In the genomic region with DNA sequence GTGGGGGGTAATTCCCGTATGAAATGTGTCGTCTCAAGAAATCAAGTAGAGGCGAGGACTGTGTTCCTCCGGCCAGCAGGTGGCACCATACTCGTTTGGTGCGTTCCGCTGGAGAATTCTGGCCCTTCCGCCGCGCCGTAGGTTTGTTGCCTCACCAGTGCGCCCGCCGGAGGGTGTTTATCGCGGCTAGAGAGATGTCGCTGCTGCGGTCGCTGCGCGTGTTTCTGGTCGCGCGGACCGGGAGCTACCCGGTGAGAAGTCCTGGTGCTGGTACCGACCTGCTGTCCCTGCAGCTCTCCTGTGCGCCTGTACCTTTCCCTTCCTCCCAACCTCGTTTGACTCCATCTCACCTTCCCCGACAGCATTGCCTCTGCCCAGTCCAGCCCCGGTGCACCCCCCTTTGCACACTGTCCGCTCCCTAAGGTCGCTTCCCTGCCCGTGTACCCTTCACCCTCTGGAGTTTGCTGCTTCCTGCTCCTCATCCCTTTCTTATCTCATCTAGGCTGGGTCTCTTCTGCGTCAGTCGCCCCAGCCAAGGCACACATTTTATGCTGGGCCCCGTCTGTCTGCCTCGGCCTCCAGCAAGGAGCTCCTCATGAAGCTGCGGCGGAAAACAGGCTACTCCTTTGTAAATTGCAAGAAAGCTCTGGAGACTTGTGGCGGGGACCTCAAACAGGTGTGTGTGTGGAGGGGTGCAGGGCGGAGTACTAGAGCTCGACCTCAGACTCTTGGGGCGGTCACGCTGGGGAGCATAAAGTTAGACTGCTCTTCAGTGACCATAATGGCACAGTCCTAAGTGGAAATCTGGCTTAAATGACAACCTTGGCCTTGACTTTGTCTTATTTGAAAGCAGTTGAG, we compare ENCODE assay signal across 1 cellular context.
TF ChIP-seq lines count a peak whose summit lies in the region.

A gene (plus strand): TSS at position 180 of the 858 bp plus-strand sequence. CDS start 15 bp downstream, at position 195.

TF ChIP-seq in HepG2, 621 proteins besides CTCF, POLR2A, EP300 and RAD21 (continued from another document and continues in another):
- TF ChIP-seq ZNF782 (CRISPR knock-in tag; IDR thresholded peaks at IDR 0.05; ENCODE audit: borderline replicate concordance), result peak; percentile 59; the same call in 1 of the 2 replicates
- 0 out of 2 replicates have a peak, but pooled peaks have one; percentile 63 for TF ChIP-seq ZFYVE20 (CRISPR knock-in tag; IDR thresholded peaks at IDR 0.05; ENCODE audit: borderline replicate concordance, low read depth)
- TF ChIP-seq, protein P1, sequence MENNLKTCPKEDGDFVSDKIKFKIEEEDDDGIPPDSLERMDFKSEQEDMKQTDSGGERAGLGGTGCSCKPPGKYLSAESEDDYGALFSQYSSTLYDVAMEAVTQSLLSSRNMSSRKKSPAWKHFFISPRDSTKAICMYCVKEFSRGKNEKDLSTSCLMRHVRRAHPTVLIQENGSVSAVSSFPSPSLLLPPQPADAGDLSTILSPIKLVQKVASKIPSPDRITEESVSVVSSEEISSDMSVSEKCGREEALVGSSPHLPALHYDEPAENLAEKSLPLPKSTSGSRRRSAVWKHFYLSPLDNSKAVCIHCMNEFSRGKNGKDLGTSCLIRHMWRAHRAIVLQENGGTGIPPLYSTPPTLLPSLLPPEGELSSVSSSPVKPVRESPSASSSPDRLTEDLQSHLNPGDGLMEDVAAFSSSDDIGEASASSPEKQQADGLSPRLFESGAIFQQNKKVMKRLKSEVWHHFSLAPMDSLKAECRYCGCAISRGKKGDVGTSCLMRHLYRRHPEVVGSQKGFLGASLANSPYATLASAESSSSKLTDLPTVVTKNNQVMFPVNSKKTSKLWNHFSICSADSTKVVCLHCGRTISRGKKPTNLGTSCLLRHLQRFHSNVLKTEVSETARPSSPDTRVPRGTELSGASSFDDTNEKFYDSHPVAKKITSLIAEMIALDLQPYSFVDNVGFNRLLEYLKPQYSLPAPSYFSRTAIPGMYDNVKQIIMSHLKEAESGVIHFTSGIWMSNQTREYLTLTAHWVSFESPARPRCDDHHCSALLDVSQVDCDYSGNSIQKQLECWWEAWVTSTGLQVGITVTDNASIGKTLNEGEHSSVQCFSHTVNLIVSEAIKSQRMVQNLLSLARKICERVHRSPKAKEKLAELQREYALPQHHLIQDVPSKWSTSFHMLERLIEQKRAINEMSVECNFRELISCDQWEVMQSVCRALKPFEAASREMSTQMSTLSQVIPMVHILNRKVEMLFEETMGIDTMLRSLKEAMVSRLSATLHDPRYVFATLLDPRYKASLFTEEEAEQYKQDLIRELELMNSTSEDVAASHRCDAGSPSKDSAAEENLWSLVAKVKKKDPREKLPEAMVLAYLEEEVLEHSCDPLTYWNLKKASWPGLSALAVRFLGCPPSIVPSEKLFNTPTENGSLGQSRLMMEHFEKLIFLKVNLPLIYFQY (CRISPR knock-in tag; IDR thresholded peaks at IDR 0.05; ENCODE audit: borderline replicate concordance), result 0 out of 2 replicates have a peak, but pooled peaks have one; percentile 69
- peak; percentile 64; the same call in 1 of the 2 replicates for TF ChIP-seq HCFC1 (IDR thresholded peaks at IDR 0.05; ENCODE audit: low read depth, low read length)
- no peak for TF ChIP-seq NFIC (IDR thresholded peaks at IDR 0.05; ENCODE audit: low read length)
- TF ChIP-seq RARG (CRISPR knock-in tag; IDR thresholded peaks at IDR 0.05; ENCODE audit: low read depth), result no peak
- TF ChIP-seq ZMYM3 (CRISPR knock-in tag; IDR thresholded peaks at IDR 0.05), result no peak
- TF ChIP-seq, protein P2, sequence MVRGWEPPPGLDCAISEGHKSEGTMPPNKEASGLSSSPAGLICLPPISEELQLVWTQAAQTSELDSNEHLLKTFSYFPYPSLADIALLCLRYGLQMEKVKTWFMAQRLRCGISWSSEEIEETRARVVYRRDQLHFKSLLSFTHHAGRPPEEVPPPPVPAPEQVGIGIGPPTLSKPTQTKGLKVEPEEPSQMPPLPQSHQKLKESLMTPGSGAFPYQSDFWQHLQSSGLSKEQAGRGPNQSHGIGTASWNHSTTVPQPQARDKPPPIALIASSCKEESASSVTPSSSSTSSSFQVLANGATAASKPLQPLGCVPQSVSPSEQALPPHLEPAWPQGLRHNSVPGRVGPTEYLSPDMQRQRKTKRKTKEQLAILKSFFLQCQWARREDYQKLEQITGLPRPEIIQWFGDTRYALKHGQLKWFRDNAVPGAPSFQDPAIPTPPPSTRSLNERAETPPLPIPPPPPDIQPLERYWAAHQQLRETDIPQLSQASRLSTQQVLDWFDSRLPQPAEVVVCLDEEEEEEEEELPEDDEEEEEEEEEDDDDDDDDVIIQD (CRISPR knock-in tag; IDR thresholded peaks at IDR 0.05; ENCODE audit: low read depth), result peak; percentile 69; the same call in 1 of the 2 replicates
- TF ChIP-seq MTF1 (CRISPR knock-in tag; IDR thresholded peaks at IDR 0.05), result peak; percentile 86; the same call in 1 of the 2 replicates
- TF ChIP-seq, protein P3, sequence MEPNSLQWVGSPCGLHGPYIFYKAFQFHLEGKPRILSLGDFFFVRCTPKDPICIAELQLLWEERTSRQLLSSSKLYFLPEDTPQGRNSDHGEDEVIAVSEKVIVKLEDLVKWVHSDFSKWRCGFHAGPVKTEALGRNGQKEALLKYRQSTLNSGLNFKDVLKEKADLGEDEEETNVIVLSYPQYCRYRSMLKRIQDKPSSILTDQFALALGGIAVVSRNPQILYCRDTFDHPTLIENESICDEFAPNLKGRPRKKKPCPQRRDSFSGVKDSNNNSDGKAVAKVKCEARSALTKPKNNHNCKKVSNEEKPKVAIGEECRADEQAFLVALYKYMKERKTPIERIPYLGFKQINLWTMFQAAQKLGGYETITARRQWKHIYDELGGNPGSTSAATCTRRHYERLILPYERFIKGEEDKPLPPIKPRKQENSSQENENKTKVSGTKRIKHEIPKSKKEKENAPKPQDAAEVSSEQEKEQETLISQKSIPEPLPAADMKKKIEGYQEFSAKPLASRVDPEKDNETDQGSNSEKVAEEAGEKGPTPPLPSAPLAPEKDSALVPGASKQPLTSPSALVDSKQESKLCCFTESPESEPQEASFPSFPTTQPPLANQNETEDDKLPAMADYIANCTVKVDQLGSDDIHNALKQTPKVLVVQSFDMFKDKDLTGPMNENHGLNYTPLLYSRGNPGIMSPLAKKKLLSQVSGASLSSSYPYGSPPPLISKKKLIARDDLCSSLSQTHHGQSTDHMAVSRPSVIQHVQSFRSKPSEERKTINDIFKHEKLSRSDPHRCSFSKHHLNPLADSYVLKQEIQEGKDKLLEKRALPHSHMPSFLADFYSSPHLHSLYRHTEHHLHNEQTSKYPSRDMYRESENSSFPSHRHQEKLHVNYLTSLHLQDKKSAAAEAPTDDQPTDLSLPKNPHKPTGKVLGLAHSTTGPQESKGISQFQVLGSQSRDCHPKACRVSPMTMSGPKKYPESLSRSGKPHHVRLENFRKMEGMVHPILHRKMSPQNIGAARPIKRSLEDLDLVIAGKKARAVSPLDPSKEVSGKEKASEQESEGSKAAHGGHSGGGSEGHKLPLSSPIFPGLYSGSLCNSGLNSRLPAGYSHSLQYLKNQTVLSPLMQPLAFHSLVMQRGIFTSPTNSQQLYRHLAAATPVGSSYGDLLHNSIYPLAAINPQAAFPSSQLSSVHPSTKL (CRISPR knock-in tag; IDR thresholded peaks at IDR 0.05), result peak; percentile 75
- peak; percentile 71; the same call in 1 of the 2 replicates for TF ChIP-seq AHR (CRISPR knock-in tag; IDR thresholded peaks at IDR 0.05)
- TF ChIP-seq, protein P4, sequence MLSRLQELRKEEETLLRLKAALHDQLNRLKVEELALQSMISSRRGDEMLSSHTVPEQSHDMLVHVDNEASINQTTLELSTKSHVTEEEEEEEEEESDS (CRISPR knock-in tag; IDR thresholded peaks at IDR 0.05; ENCODE audit: borderline replicate concordance), result no peak
- no peak for TF ChIP-seq ZNF251 (CRISPR knock-in tag; IDR thresholded peaks at IDR 0.05)
- peak; percentile 51; the same call in 1 of the 2 replicates for TF ChIP-seq ZMAT3 (CRISPR knock-in tag; conservative IDR thresholded peaks at IDR 0.05)
- TF ChIP-seq, protein P5, sequence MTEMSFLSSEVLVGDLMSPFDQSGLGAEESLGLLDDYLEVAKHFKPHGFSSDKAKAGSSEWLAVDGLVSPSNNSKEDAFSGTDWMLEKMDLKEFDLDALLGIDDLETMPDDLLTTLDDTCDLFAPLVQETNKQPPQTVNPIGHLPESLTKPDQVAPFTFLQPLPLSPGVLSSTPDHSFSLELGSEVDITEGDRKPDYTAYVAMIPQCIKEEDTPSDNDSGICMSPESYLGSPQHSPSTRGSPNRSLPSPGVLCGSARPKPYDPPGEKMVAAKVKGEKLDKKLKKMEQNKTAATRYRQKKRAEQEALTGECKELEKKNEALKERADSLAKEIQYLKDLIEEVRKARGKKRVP (CRISPR knock-in tag; IDR thresholded peaks at IDR 0.05), result peak in 1 of 2 experiments; percentile 84; a peak in 2 of 4 replicates
- TF ChIP-seq ZNF7 (CRISPR knock-in tag; IDR thresholded peaks at IDR 0.05), result no peak
- TF ChIP-seq, protein P6, sequence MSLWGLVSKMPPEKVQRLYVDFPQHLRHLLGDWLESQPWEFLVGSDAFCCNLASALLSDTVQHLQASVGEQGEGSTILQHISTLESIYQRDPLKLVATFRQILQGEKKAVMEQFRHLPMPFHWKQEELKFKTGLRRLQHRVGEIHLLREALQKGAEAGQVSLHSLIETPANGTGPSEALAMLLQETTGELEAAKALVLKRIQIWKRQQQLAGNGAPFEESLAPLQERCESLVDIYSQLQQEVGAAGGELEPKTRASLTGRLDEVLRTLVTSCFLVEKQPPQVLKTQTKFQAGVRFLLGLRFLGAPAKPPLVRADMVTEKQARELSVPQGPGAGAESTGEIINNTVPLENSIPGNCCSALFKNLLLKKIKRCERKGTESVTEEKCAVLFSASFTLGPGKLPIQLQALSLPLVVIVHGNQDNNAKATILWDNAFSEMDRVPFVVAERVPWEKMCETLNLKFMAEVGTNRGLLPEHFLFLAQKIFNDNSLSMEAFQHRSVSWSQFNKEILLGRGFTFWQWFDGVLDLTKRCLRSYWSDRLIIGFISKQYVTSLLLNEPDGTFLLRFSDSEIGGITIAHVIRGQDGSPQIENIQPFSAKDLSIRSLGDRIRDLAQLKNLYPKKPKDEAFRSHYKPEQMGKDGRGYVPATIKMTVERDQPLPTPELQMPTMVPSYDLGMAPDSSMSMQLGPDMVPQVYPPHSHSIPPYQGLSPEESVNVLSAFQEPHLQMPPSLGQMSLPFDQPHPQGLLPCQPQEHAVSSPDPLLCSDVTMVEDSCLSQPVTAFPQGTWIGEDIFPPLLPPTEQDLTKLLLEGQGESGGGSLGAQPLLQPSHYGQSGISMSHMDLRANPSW (CRISPR knock-in tag; IDR thresholded peaks at IDR 0.05; ENCODE audit: borderline replicate concordance), result peak; percentile 43; the same call in 1 of the 2 replicates
- TF ChIP-seq TMF1 (CRISPR knock-in tag; IDR thresholded peaks at IDR 0.05; ENCODE audit: low read depth), result no peak
- TF ChIP-seq, protein P7, sequence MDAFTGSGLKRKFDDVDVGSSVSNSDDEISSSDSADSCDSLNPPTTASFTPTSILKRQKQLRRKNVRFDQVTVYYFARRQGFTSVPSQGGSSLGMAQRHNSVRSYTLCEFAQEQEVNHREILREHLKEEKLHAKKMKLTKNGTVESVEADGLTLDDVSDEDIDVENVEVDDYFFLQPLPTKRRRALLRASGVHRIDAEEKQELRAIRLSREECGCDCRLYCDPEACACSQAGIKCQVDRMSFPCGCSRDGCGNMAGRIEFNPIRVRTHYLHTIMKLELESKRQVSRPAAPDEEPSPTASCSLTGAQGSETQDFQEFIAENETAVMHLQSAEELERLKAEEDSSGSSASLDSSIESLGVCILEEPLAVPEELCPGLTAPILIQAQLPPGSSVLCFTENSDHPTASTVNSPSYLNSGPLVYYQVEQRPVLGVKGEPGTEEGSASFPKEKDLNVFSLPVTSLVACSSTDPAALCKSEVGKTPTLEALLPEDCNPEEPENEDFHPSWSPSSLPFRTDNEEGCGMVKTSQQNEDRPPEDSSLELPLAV (CRISPR knock-in tag; conservative IDR thresholded peaks at IDR 0.05; ENCODE audit: low read depth), result no peak
- TF ChIP-seq ZNF468 (CRISPR knock-in tag; IDR thresholded peaks at IDR 0.05), result no peak
- no peak for TF ChIP-seq FOXM1 (CRISPR knock-in tag; IDR thresholded peaks at IDR 0.05)
- no peak for TF ChIP-seq SMYD3 (CRISPR knock-in tag; IDR thresholded peaks at IDR 0.05)
- no peak for TF ChIP-seq ZSCAN25 (CRISPR knock-in tag; IDR thresholded peaks at IDR 0.05)
- TF ChIP-seq, protein P8, sequence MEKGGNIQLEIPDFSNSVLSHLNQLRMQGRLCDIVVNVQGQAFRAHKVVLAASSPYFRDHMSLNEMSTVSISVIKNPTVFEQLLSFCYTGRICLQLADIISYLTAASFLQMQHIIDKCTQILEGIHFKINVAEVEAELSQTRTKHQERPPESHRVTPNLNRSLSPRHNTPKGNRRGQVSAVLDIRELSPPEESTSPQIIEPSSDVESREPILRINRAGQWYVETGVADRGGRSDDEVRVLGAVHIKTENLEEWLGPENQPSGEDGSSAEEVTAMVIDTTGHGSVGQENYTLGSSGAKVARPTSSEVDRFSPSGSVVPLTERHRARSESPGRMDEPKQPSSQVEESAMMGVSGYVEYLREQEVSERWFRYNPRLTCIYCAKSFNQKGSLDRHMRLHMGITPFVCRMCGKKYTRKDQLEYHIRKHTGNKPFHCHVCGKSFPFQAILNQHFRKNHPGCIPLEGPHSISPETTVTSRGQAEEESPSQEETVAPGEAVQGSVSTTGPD (CRISPR knock-in tag; IDR thresholded peaks at IDR 0.05), result no peak
- peak; percentile 56 for TF ChIP-seq STAG1 (CRISPR knock-in tag; IDR thresholded peaks at IDR 0.05)
- TF ChIP-seq GTF2F1 (IDR thresholded peaks at IDR 0.05; ENCODE audit: low read length), result no peak
- TF ChIP-seq, protein P9, sequence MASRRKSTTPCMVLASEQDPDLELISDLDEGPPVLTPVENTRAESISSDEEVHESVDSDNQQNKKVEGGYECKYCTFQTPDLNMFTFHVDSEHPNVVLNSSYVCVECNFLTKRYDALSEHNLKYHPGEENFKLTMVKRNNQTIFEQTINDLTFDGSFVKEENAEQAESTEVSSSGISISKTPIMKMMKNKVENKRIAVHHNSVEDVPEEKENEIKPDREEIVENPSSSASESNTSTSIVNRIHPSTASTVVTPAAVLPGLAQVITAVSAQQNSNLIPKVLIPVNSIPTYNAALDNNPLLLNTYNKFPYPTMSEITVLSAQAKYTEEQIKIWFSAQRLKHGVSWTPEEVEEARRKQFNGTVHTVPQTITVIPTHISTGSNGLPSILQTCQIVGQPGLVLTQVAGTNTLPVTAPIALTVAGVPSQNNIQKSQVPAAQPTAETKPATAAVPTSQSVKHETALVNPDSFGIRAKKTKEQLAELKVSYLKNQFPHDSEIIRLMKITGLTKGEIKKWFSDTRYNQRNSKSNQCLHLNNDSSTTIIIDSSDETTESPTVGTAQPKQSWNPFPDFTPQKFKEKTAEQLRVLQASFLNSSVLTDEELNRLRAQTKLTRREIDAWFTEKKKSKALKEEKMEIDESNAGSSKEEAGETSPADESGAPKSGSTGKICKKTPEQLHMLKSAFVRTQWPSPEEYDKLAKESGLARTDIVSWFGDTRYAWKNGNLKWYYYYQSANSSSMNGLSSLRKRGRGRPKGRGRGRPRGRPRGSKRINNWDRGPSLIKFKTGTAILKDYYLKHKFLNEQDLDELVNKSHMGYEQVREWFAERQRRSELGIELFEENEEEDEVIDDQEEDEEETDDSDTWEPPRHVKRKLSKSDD (CRISPR knock-in tag; IDR thresholded peaks at IDR 0.05; ENCODE audit: low read depth), result 0 out of 2 replicates have a peak, but pooled peaks have one; percentile 77
- TF ChIP-seq SOX5 (CRISPR knock-in tag; IDR thresholded peaks at IDR 0.05; ENCODE audit: borderline replicate concordance), result peak; percentile 64
- TF ChIP-seq, protein P10, sequence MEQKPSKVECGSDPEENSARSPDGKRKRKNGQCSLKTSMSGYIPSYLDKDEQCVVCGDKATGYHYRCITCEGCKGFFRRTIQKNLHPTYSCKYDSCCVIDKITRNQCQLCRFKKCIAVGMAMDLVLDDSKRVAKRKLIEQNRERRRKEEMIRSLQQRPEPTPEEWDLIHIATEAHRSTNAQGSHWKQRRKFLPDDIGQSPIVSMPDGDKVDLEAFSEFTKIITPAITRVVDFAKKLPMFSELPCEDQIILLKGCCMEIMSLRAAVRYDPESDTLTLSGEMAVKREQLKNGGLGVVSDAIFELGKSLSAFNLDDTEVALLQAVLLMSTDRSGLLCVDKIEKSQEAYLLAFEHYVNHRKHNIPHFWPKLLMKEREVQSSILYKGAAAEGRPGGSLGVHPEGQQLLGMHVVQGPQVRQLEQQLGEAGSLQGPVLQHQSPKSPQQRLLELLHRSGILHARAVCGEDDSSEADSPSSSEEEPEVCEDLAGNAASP (CRISPR knock-in tag; IDR thresholded peaks at IDR 0.05; ENCODE audit: borderline replicate concordance), result peak; percentile 57; the same call in 1 of the 2 replicates
- no peak for TF ChIP-seq ZNF619 (CRISPR knock-in tag; IDR thresholded peaks at IDR 0.05)
